Comparison of ENCODE assay signal across 10 cellular contexts in genomic region chr1:101290922-101291561, GRCh38. TPM values are rescaled to one million over a fixed set of nuclear protein-coding genes. Genes with fewer than 3 reads are reported as not detected.
DNase-seq lines count a peak whose midpoint lies in the region; ATAC-seq and FAIRE-seq lines count a peak whose summit lies in the region.
"Had no signal": no experiment of that assay in that cellular context is flagged by ENCODE, and none has a peak within 500 bp of the region (broad histone marks: within the 10 kb centered on the region; RNA-seq: fewer than 3 reads in every experiment).

No MANE protein-coding gene starts in this region.

- no peaks in the 10 kb centered on the region for H3K79me2 ChIP-seq in mesendoderm (ENCODE audit: control insufficient read depth, insufficient read depth, low read length)

- FAIRE-seq in GM19239 (lab: Jason Lieb, UNC) = peak; percentile 84

- no peak overlapping the region for H2BK15ac ChIP-seq in mesendoderm (replicated peaks; ENCODE audit: low read depth)

- no peak overlapping the region for H3K4ac ChIP-seq in mesendoderm (ENCODE audit: low read depth, low read length)

- H3K4me3 ChIP-seq in BLaER1 (peak overlapping the region; percentile 43), mesendoderm (ENCODE audit: low read length) (no peak overlapping the region)
- H3K4me3 ChIP-seq: dorsolateral prefrontal cortex had no signal

- no peak overlapping the region for H4K5ac ChIP-seq in mesendoderm (ENCODE audit: low read length)

- no peak overlapping the region for H4K8ac ChIP-seq in mesendoderm (ENCODE audit: low read depth, low read length)

- H3K27ac ChIP-seq in BLaER1 = peak overlapping the region; percentile 78
- no peak overlapping the region for H3K27ac ChIP-seq in mesendoderm (ENCODE audit: low read depth, low read length)
- H3K27ac ChIP-seq: dorsolateral prefrontal cortex had no signal

- WGBS in mesendoderm (ENCODE audit: extremely low coverage, insufficient coverage, low lambda C conversion rate) = no CpG with 5 or more reads among the region's 3 CpGs

- H3K9ac ChIP-seq in BLaER1 = peak overlapping the region; percentile 71
- H3K9ac ChIP-seq in mesendoderm (ENCODE audit: low read length) = no peak overlapping the region

- ATAC-seq in HG03097 (IDR thresholded peaks at IDR 0.05; ENCODE audit: low FRiP score, unreplicated experiment) = no peak

- no peaks in the 10 kb centered on the region for H3K79me1 ChIP-seq in mesendoderm (ENCODE audit: low read length)

- H4K20me1 ChIP-seq in BLaER1 = no peaks in the 10 kb centered on the region

- H3K27me3 ChIP-seq in BLaER1 (no peaks in the 10 kb centered on the region), mesendoderm (ENCODE audit: insufficient read depth, low read length, poor library complexity) (no peaks in the 10 kb centered on the region)
- H3K27me3 ChIP-seq: dorsolateral prefrontal cortex had no signal

- peak overlapping the region; percentile 93 for H3K4me2 ChIP-seq in BLaER1
- H3K4me2 ChIP-seq in mesendoderm (ENCODE audit: low read length) = no peak overlapping the region

- no peaks in the 10 kb centered on the region for H3K9me3 ChIP-seq in BLaER1

- no peak overlapping the region for H3K23ac ChIP-seq in mesendoderm (ENCODE audit: low read length)

- peak overlapping the region; percentile 4 for H3K18ac ChIP-seq in mesendoderm (ENCODE audit: low read length)

- DNase-seq in GM19239 (ENCODE audit: insufficient read length, low spot score) = no peak
- peak; percentile 59 for DNase-seq in activated CD8-positive, alpha-beta memory T cell treated with anti-CD3 and anti-CD28 coated beads, Interleukin-2, amount 50 U/mL, for 48 hours
- DNase-seq in mesendoderm = no peak
- DNase-seq in amniotic stem cell (lab: John Stamatoyannopoulos, UW) = no peak
- no peak for DNase-seq in hepatic stellate cell (ENCODE audit: low spot score)
- no peak for DNase-seq in NCI-H510A treated with DMSO at 0.1 percent for 48 hours (lab: John Stamatoyannopoulos, UW)
- DNase-seq: midbrain had no signal

- H3K36me3 ChIP-seq in BLaER1 (no peaks in the 10 kb centered on the region), mesendoderm (ENCODE audit: control insufficient read depth, insufficient read depth, low read length) (no peaks in the 10 kb centered on the region)

- H3K4me1 ChIP-seq in BLaER1 (peaks cover 82% of the 10 kb centered on the region), mesendoderm (ENCODE audit: control insufficient read depth, low read depth, low read length) (no peaks in the 10 kb centered on the region)

- no peak overlapping the region for H3K56ac ChIP-seq in mesendoderm (ENCODE audit: low read length)

- no peak overlapping the region for H2BK5ac ChIP-seq in mesendoderm (ENCODE audit: low read length)

- H2BK120ac ChIP-seq in mesendoderm (ENCODE audit: low read depth, low read length) = no peak overlapping the region

- H2AK5ac ChIP-seq in mesendoderm (ENCODE audit: low read length) = no peak overlapping the region

RNA-seq across cellular contexts. Expression of gene S1PR1, which starts 54.2 kb away (rescaled TPM):
- 0.52 TPM for polyA plus RNA-seq in mesendoderm (2013, experiment 1 of 2)
- 0.53 TPM for polyA plus RNA-seq in mesendoderm (2013, experiment 2 of 2)
